ENCODE assay signal across 1 cellular context in genomic region chr6:129895692-129896091, GRCh38.
TF ChIP-seq lines count a peak whose summit lies in the region.

No MANE protein-coding gene starts in this region.

TF ChIP-seq in GM12878, 131 proteins besides CTCF, POLR2A, EP300 and RAD21:
- no peak for TF ChIP-seq ZNF384 (IDR thresholded peaks at IDR 0.05; ENCODE audit: borderline replicate concordance, low read depth, low read length)
- TF ChIP-seq CHD2 (IDR thresholded peaks at IDR 0.05; ENCODE audit: borderline replicate concordance, low read depth, low read length): no peak
- no peak for TF ChIP-seq NR2C2 (IDR thresholded peaks at IDR 0.05; ENCODE audit: borderline replicate concordance, control insufficient read depth, insufficient read length, low read depth)
- TF ChIP-seq RELB (IDR thresholded peaks at IDR 0.05; ENCODE audit: low read depth): 0 out of 2 replicates have a peak, but pooled peaks have one; percentile 45
- no peak for TF ChIP-seq IRF5 (IDR thresholded peaks at IDR 0.05; ENCODE audit: borderline replicate concordance)
- no peak for TF ChIP-seq MYB (IDR thresholded peaks at IDR 0.05; ENCODE audit: borderline replicate concordance, low read depth, low read length)
- TF ChIP-seq FOXM1 (IDR thresholded peaks at IDR 0.05; ENCODE audit: low read depth, low read length): no peak
- TF ChIP-seq BCL3 (IDR thresholded peaks at IDR 0.05; ENCODE audit: borderline replicate concordance, insufficient read depth, low read depth, low read length, poor library complexity, severe bottlenecking): no peak
- no peak for TF ChIP-seq ZBED1 (IDR thresholded peaks at IDR 0.05; ENCODE audit: borderline replicate concordance)
- TF ChIP-seq SPI1 (IDR thresholded peaks at IDR 0.05; ENCODE audit: borderline replicate concordance, insufficient read depth, low read depth, low read length): peak; percentile 62; the same call in 1 of the 2 replicates
- TF ChIP-seq IKZF2 (IDR thresholded peaks at IDR 0.05): peak in 1 of 2 experiments; percentile 37; a peak in 1 of 4 replicates
- TF ChIP-seq YBX1 (IDR thresholded peaks at IDR 0.05): no peak
- no peak for TF ChIP-seq PAX5 (IDR thresholded peaks at IDR 0.05; ENCODE audit: borderline replicate concordance, low read depth, low read length)
- TF ChIP-seq ZBTB33 (IDR thresholded peaks at IDR 0.05): no peak
- TF ChIP-seq DPF2 (IDR thresholded peaks at IDR 0.05): 0 out of 2 replicates have a peak, but pooled peaks have one; percentile 13
- TF ChIP-seq ZBTB11 (CRISPR knock-in tag; IDR thresholded peaks at IDR 0.05): no peak
- TF ChIP-seq BCL11A (IDR thresholded peaks at IDR 0.05; ENCODE audit: low read depth, low read length): no peak
- TF ChIP-seq NFXL1 (IDR thresholded peaks at IDR 0.05; ENCODE audit: borderline replicate concordance): no peak
- no peak for TF ChIP-seq CBX3 (IDR thresholded peaks at IDR 0.05; ENCODE audit: borderline replicate concordance, low read depth)
